Comparison of ENCODE assay signal across 13 cellular contexts in genomic region chr2:165691615-165692014, GRCh38.
DNase-seq lines count a peak whose midpoint lies in the region; ATAC-seq and TF ChIP-seq lines count a peak whose summit lies in the region.
"Had no signal": no experiment of that assay in that cellular context is flagged by ENCODE, and none has a peak within 500 bp of the region (broad histone marks: within the 10 kb centered on the region; RNA-seq: fewer than 3 reads in every experiment).

No MANE protein-coding gene starts in this region.

- no peaks in the 10 kb centered on the region for H3K27me3 ChIP-seq in A673 (replicated peaks; ENCODE audit: insufficient read depth, low read depth, low read length, poor library complexity)
- H3K27me3 ChIP-seq: BLaER1 treated with 17β-estradiol and CSF1 and Interleukin-3, amounts not matched to agents 10 nM and 100 nM; esophagus squamous epithelium had no signal

- H3K9me3 ChIP-seq in A673 (ENCODE audit: low read depth, low read length, poor library complexity, severe bottlenecking): no peaks in the 10 kb centered on the region
- H3K9me3 ChIP-seq: BLaER1 treated with 17β-estradiol and CSF1 and Interleukin-3, amounts not matched to agents 10 nM and 100 nM; esophagus squamous epithelium; SJSA1 had no signal

- peak overlapping the region; percentile 10 for H3K27ac ChIP-seq in A673 (ENCODE audit: low read depth, low read length, poor library complexity, severe bottlenecking)
- H3K27ac ChIP-seq: BLaER1 treated with 17β-estradiol and CSF1 and Interleukin-3, amounts not matched to agents 10 nM and 100 nM; esophagus squamous epithelium; SJSA1 had no signal

- H3K4me3 ChIP-seq in A673 (ENCODE audit: low read depth, low read length, poor library complexity, severe bottlenecking): no peak overlapping the region
- H3K4me3 ChIP-seq in HFF-Myc (replicated peaks; ENCODE audit: low read depth, low read length): no peak overlapping the region
- H3K4me3 ChIP-seq: BLaER1 treated with 17β-estradiol and CSF1 and Interleukin-3, amounts not matched to agents 10 nM and 100 nM; esophagus squamous epithelium; SJSA1 had no signal

- POLR2A ChIA-PET in A673 (lab: Charles Lee; ENCODE audit: low non-redundant PET): no interaction called here

- peaks cover 20% of the 10 kb centered on the region for H3K4me1 ChIP-seq in A673 (ENCODE audit: insufficient read depth, low read length, poor library complexity, severe bottlenecking)
- H3K4me1 ChIP-seq: BLaER1 treated with 17β-estradiol and CSF1 and Interleukin-3, amounts not matched to agents 10 nM and 100 nM; esophagus squamous epithelium; SJSA1 had no signal

- DNase-seq in A673 (ENCODE audit: low spot score) (peak; percentile 91), HFF-Myc (ENCODE audit: extremely low read depth, low read depth) (peak; percentile 14), ecto neural progenitor cell (ENCODE audit: low spot score) (peak; percentile 68), islet precursor cell (peak; percentile 83), T-helper 1 cell (no peak)
- DNase-seq: activated CD4-positive, alpha-beta memory T cell treated with anti-CD3 and anti-CD28 coated beads for 36 hours; esophagus squamous epithelium had no signal

- H3K36me3 ChIP-seq in A673 (ENCODE audit: insufficient read depth, low read length, poor library complexity, severe bottlenecking): no peaks in the 10 kb centered on the region
- H3K36me3 ChIP-seq: BLaER1 treated with 17β-estradiol and CSF1 and Interleukin-3, amounts not matched to agents 10 nM and 100 nM; esophagus squamous epithelium; SJSA1 had no signal

- CTCF ChIA-PET in A673 (lab: Charles Lee): interaction anchor here (0.9 to 1.4 kb wide), 2 partner anchors 87 to 183 kb away, joined by 3 to 5 read pairs; no protein-coding TSS in a partner anchor

- TF ChIP-seq CTCF in A673 (conservative IDR thresholded peaks at IDR 0.05; ENCODE audit: low read depth, low read length) (no peak), HFF-Myc (IDR thresholded peaks at IDR 0.05; ENCODE audit: low read depth, low read length, missing control alignments) (no peak)

- intact Hi-C loops in A673 (cut with micrococcal nuclease; ENCODE audit: unreplicated experiment): no loop called here

- ATAC-seq in HG03159 (IDR thresholded peaks at IDR 0.05; ENCODE audit: unreplicated experiment) (no peak), GM18517 (IDR thresholded peaks at IDR 0.05; ENCODE audit: unreplicated experiment) (no peak), HG02759 (IDR thresholded peaks at IDR 0.05; ENCODE audit: unreplicated experiment) (no peak)
- ATAC-seq: stimulated activated memory B cell treated with anti-CD40 and anti-IgM and Interleukin-4, amounts not matched to agents 10 μg/mL and 1 μg/mL and 100 μg/mL, for 72 hours had no signal

- no TSS peak for BruUV-seq in A673 (replicated peaks; lab: Mats Ljungman, UMichigan)

Comparison
In these comparisons a context has a peak if more than half of its experiments do, and no peak if none do; other contexts are left out.
1. DNase-seq: peak in A673 (single experiment), HFF-Myc (single experiment), ecto neural progenitor cell (single experiment) and islet precursor cell (single experiment); none in T-helper 1 cell (0 of 5).